17 cellular contexts compared by ENCODE assay signal in genomic region chr9:133948571-133949485, GRCh38. TPM values are rescaled to one million over a fixed set of nuclear protein-coding genes. Genes with fewer than 3 reads are reported as not detected.
DNase-seq lines count a peak whose midpoint lies in the region; ATAC-seq and TF ChIP-seq lines count a peak whose summit lies in the region.
"Had no signal": no experiment of that assay in that cellular context is flagged by ENCODE, and none has a peak within 500 bp of the region (broad histone marks: within the 10 kb centered on the region; RNA-seq: fewer than 3 reads in every experiment).

No MANE protein-coding gene starts in this region.

- CTCF ChIA-PET in WTC11 (lab: Charles Lee), result interaction anchor here (1.0 to 1.6 kb wide), 4 partner anchors 44 to 206 kb away, joined by 3 to 5 read pairs (median 4); no protein-coding TSS in a partner anchor

- no peak for TF ChIP-seq POLR2A in right lobe of liver (IDR thresholded peaks at IDR 0.05)
- no peak for TF ChIP-seq POLR2A in thyroid gland (IDR thresholded peaks at IDR 0.05)

- intact Hi-C loops in Right ventricle myocardium inferior (cut with DNase I) (loop anchor here (5.0 kb wide), 1 partner anchor 43 kb away; the partner anchor contains the start of gene VAV2), left cardiac atrium (cut with DNase I) (no loop called here), right lobe of liver (cut with DNase I) (no loop called here), thyroid gland (cut with DNase I) (no loop called here)

- no peak overlapping the region for H3K4me3 ChIP-seq in right lobe of liver
- H3K4me3 ChIP-seq in thyroid gland (replicated peaks in 1 of 3), result no peak overlapping the region
- H3K4me3 ChIP-seq: A549, body of pancreas, vagina had no signal

- DNase-seq in Right ventricle myocardium inferior (ENCODE audit: missing footprints) (peak; percentile 53), left cardiac atrium (no peak), WTC11 (ENCODE audit: low spot score) (peak; percentile 9), right lobe of liver (peak in 2 of 3 donors; percentile 17 to 43), thyroid gland (peak; percentile 48 to 65), activated gamma-delta T cell treated with Interleukin-2 at 50 U/mL for 16 hours (no peak)
- DNase-seq: activated naive CD4-positive, alpha-beta T cell treated with anti-CD3 and anti-CD28 coated beads for 36 hours; DMS53; erythroblast; NCI-H2171; stimulated activated naive CD8-positive, alpha-beta T cell treated with anti-CD3 and anti-CD28 coated beads, Interleukin-15, amount 100 ng/mL, for 72 hours had no signal

- peaks cover 15% of the 10 kb centered on the region for H3K4me1 Mint-ChIP-seq in WTC11

- no peaks in the 10 kb centered on the region for H3K9me3 ChIP-seq in right lobe of liver
- H3K9me3 ChIP-seq in thyroid gland, result no peaks in the 10 kb centered on the region
- H3K9me3 ChIP-seq: A549, body of pancreas, vagina had no signal

- H3K9me3 Mint-ChIP-seq in WTC11, result no peaks in the 10 kb centered on the region
- H3K9me3 Mint-ChIP-seq: activated naive CD4-positive, alpha-beta T cell treated with anti-CD3 and anti-CD28 coated beads for 36 hours; stimulated activated naive CD8-positive, alpha-beta T cell treated with anti-CD3 and anti-CD28 coated beads, Interleukin-15, amount 100 ng/mL, for 72 hours had no signal

- H3K36me3 ChIP-seq in right lobe of liver, result no peaks in the 10 kb centered on the region
- H3K36me3 ChIP-seq in thyroid gland, result no peaks in the 10 kb centered on the region
- H3K36me3 ChIP-seq: vagina had no signal

- TF ChIP-seq CTCF in WTC11 (IDR thresholded peaks at IDR 0.05) (no peak), right lobe of liver (IDR thresholded peaks at IDR 0.05) (no peak), thyroid gland (IDR thresholded peaks at IDR 0.05) (no peak)

- peak overlapping the region; percentile 91 for H3K27ac Mint-ChIP-seq in WTC11
- H3K27ac Mint-ChIP-seq: activated naive CD4-positive, alpha-beta T cell treated with anti-CD3 and anti-CD28 coated beads for 36 hours; stimulated activated naive CD8-positive, alpha-beta T cell treated with anti-CD3 and anti-CD28 coated beads, Interleukin-15, amount 100 ng/mL, for 72 hours had no signal

- H3K4me1 ChIP-seq in right lobe of liver (peaks cover 0 to 7% (median 0%) of the 10 kb centered on the region in 4 donors), thyroid gland (peaks cover 20 to 50% of the 10 kb centered on the region in 2 donors)
- H3K4me1 ChIP-seq: A549 had no signal

- no peaks in the 10 kb centered on the region for H3K27me3 Mint-ChIP-seq in WTC11 (ENCODE audit: low read depth)
- H3K27me3 Mint-ChIP-seq: stimulated activated naive CD8-positive, alpha-beta T cell treated with anti-CD3 and anti-CD28 coated beads, Interleukin-15, amount 100 ng/mL, for 72 hours had no signal

- WGBS in right lobe of liver (ENCODE audit: insufficient coverage, low coverage, low lambda C conversion rate, missing lambda C conversion rate), result 73% methylated on average over 7 of the region's 31 CpGs
- 72 to 79% methylated on average over 31 of the region's 31 CpGs for WGBS in thyroid gland, 2 donors

- POLR2A ChIA-PET in WTC11 (lab: Charles Lee), result no interaction called here

- no peak overlapping the region for H3K4me3 Mint-ChIP-seq in WTC11
- H3K4me3 Mint-ChIP-seq: activated naive CD4-positive, alpha-beta T cell treated with anti-CD3 and anti-CD28 coated beads for 36 hours; stimulated activated naive CD8-positive, alpha-beta T cell treated with anti-CD3 and anti-CD28 coated beads, Interleukin-15, amount 100 ng/mL, for 72 hours had no signal

- H3K36me3 Mint-ChIP-seq in WTC11, result no peaks in the 10 kb centered on the region

- H3K27me3 ChIP-seq in right lobe of liver (no peaks in the 10 kb centered on the region), thyroid gland (no peaks in the 10 kb centered on the region)
- H3K27me3 ChIP-seq: body of pancreas, vagina had no signal

- ATAC-seq in Right ventricle myocardium inferior (no peak), left cardiac atrium (no peak), WTC11 (no peak), right lobe of liver (no peak), HG03196 (IDR thresholded peaks at IDR 0.05; ENCODE audit: unreplicated experiment) (no peak), GM21825 (IDR thresholded peaks at IDR 0.05; ENCODE audit: unreplicated experiment) (no peak)
- ATAC-seq: A549; Panc1; stimulated activated naive CD8-positive, alpha-beta T cell treated with anti-CD3 and anti-CD28 coated beads, Interleukin-15, amount 100 ng/mL, for 72 hours had no signal

- H3K27ac ChIP-seq in right lobe of liver, result no peak overlapping the region
- peak overlapping the region in 1 of 3 donors; percentile 26 for H3K27ac ChIP-seq in thyroid gland
- H3K27ac ChIP-seq: A549, body of pancreas, vagina had no signal

TF ChIP-seq in WTC11, 78 proteins besides CTCF, POLR2A, EP300 and RAD21:
- TF ChIP-seq NFE2L1 (CRISPR knock-in tag; IDR thresholded peaks at IDR 0.05), result no peak
- no peak for TF ChIP-seq NR2C2 (CRISPR knock-in tag; IDR thresholded peaks at IDR 0.05)
- no peak for TF ChIP-seq ZNF416 (CRISPR knock-in tag; IDR thresholded peaks at IDR 0.05)
- TF ChIP-seq ZNF138 (CRISPR knock-in tag; conservative IDR thresholded peaks at IDR 0.05), result no peak
- no peak for TF ChIP-seq NFYB (CRISPR knock-in tag; conservative IDR thresholded peaks at IDR 0.05; ENCODE audit: low read depth)
- TF ChIP-seq RORB (CRISPR knock-in tag; IDR thresholded peaks at IDR 0.05), result no peak
- TF ChIP-seq ELF4 (CRISPR knock-in tag; IDR thresholded peaks at IDR 0.05; ENCODE audit: low read depth), result no peak
- TF ChIP-seq EMX1 (CRISPR knock-in tag; IDR thresholded peaks at IDR 0.05), result no peak
- no peak for TF ChIP-seq HMGA2 (CRISPR knock-in tag; IDR thresholded peaks at IDR 0.05)

RNA-seq across cellular contexts. Expression of gene VAV2, which starts 43.3 kb away (rescaled TPM):
- total RNA-seq in Right ventricle myocardium inferior, result 7.6 TPM
- 1 to 10 TPM; 8.3 to 9.6 TPM for total RNA-seq in left cardiac atrium
- 31.1 to 39.7 TPM (median 34.9 TPM) in 3 replicates for total RNA-seq in WTC11 (2021)
- 10 to 100 TPM; 30.1 to 44.3 (median 34.9) TPM for total RNA-seq in right lobe of liver
- 10 to 100 TPM; 15.0 to 25.7 (median 20.5) TPM for total RNA-seq in thyroid gland

Comparison
In these comparisons a context has a peak if more than half of its experiments do, and no peak if none do; other contexts are left out.
1. DNase-seq: peak in Right ventricle myocardium inferior (single experiment), WTC11 (single experiment), right lobe of liver (2 of 3) and thyroid gland (2 of 2); none in left cardiac atrium (single experiment) and activated gamma-delta T cell treated with Interleukin-2 at 50 U/mL for 16 hours (single experiment).